In the genomic region with DNA sequence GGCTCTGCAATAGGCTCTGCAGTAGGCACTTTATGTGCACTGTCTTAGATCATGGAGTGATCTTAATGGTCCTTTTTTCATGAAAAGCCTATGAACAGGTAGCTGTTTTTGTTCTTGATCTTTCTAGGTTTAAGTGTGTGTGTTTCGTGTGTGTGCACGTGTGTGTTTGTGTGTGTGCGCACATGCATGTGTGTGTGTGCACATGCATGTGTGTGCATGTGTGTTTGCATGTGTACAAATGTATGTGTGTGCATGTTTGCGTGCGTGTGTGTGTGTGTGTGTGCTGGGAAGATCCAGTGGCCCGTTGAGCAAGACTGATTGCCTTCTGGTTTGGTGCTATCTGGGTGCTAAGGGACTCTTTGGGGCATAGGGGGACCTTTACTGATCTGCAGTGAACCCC, we compare ENCODE assay signal across 18 cellular contexts.
DNase-seq lines count a peak whose midpoint lies in the region; ATAC-seq, FAIRE-seq and TF ChIP-seq lines count a peak whose summit lies in the region.
"Had no signal": no experiment of that assay in that cellular context is flagged by ENCODE, and none has a peak within 500 bp of the region (broad histone marks: within the 10 kb centered on the region; RNA-seq: fewer than 3 reads in every experiment).

No MANE protein-coding gene starts in this region.

- no CpG with 5 or more reads among the region's 6 CpGs for WGBS in H9 (ENCODE audit: extremely low coverage, insufficient read length, low lambda C conversion rate)
- WGBS in trophoblast cell (ENCODE audit: extremely low coverage, insufficient coverage, insufficient read length): no CpG with 5 or more reads among the region's 6 CpGs
- 83 to 95% methylated on average over 6 of the region's 6 CpGs for WGBS in pancreas, 2 donors

- ATAC-seq in pancreas: no peak

- H2AFZ ChIP-seq in H9 (ENCODE audit: low read length): no peak overlapping the region
- H2AFZ ChIP-seq in trophoblast cell (ENCODE audit: insufficient read depth, low read length, poor library complexity): no peak overlapping the region

- H3K27ac ChIP-seq in H9 (ENCODE audit: insufficient read length, low read depth, low read length) (no peak overlapping the region), coronary artery (no peak overlapping the region), kidney (ENCODE audit: low read depth in 2 of 2, low read length in 2 of 2) (no peak overlapping the region), trophoblast cell (ENCODE audit: low read depth, low read length) (no peak overlapping the region), pancreas (no peak overlapping the region)

- no peak overlapping the region for H3K14ac ChIP-seq in H9 (ENCODE audit: insufficient read depth, low read length)
- no peak overlapping the region for H3K14ac ChIP-seq in trophoblast cell (ENCODE audit: low read length)

- H3T11ph ChIP-seq in H9 (ENCODE audit: low read length): no peak overlapping the region

- H3K27me3 ChIP-seq in H9 (ENCODE audit: insufficient read depth, low read length) (no peaks in the 10 kb centered on the region), trophoblast cell (ENCODE audit: insufficient read depth, low read length) (no peaks in the 10 kb centered on the region), pancreas (no peaks in the 10 kb centered on the region)

- H3K4ac ChIP-seq in H9 (ENCODE audit: low read depth, low read length) (no peak overlapping the region), trophoblast cell (ENCODE audit: low read depth, low read length) (no peak overlapping the region)

- FAIRE-seq in kidney (lab: Jason Lieb, UNC) (no peak), pancreas (lab: Jason Lieb, UNC) (no peak)
- FAIRE-seq: A204.1, G401.6, GM12891 had no signal

- H3K79me2 ChIP-seq in H9 (ENCODE audit: insufficient read depth, low read length) (no peaks in the 10 kb centered on the region), trophoblast cell (ENCODE audit: control insufficient read depth, insufficient read depth, low read length, poor library complexity) (no peaks in the 10 kb centered on the region)

- no peaks in the 10 kb centered on the region for H3K4me1 Mint-ChIP-seq in H9
- H3K4me1 Mint-ChIP-seq: B cell had no signal

- no peak overlapping the region for H3K56ac ChIP-seq in H9 (ENCODE audit: insufficient read length, low read depth, low read length)

- in situ Hi-C loops in G401 (cut with HindIII; ENCODE audit: low sequenced_read_pairs): no loop called here

- TF ChIP-seq CTCF in H9 (conservative IDR thresholded peaks at IDR 0.05): no peak
- no peak for TF ChIP-seq CTCF in coronary artery (IDR thresholded peaks at IDR 0.05)
- no peak for TF ChIP-seq CTCF in kidney (IDR thresholded peaks at IDR 0.05; ENCODE audit: borderline replicate concordance, extremely low read depth, insufficient read depth)
- no peak for TF ChIP-seq CTCF in pancreas (IDR thresholded peaks at IDR 0.05)

- H3K4me1 ChIP-seq in H9 (ENCODE audit: insufficient read depth, low read length) (no peaks in the 10 kb centered on the region), kidney (ENCODE audit: control insufficient read depth in 1 of 2, insufficient read depth in 1 of 2, low read depth in 1 of 2, low read length in 2 of 2) (no peaks in the 10 kb centered on the region), trophoblast cell (ENCODE audit: control insufficient read depth in 1 of 2, insufficient read depth in 2 of 2, low read length in 2 of 2) (no peaks in the 10 kb centered on the region), pancreas (no peaks in the 10 kb centered on the region)

- H3K36me3 Mint-ChIP-seq in H9 (ENCODE audit: insufficient read depth in 1 of 3, low read depth in 3 of 3): peaks cover 0 to 4% (median 3%) of the 10 kb centered on the region in 3 experiments; a peak in 3 of 7 replicates

- no peak overlapping the region for H2BK15ac ChIP-seq in H9 (ENCODE audit: low read depth, low read length)

- peaks cover 11 to 24% of the 10 kb centered on the region in 2 experiments for H3K9me3 Mint-ChIP-seq in H9

- H3K79me1 ChIP-seq in H9 (ENCODE audit: insufficient read depth, low read depth, low read length, poor library complexity, severe bottlenecking): no peaks in the 10 kb centered on the region
- no peaks in the 10 kb centered on the region for H3K79me1 ChIP-seq in trophoblast cell (ENCODE audit: low read length)

- intact Hi-C loops in kidney (cut with DNase I) (no loop called here), pancreas (cut with DNase I) (no loop called here)

- H3K9ac ChIP-seq in H9 (ENCODE audit: extremely low read depth, insufficient read length, low read length) (no peak overlapping the region), kidney (ENCODE audit: low read length in 2 of 2) (no peak overlapping the region), trophoblast cell (ENCODE audit: low read length) (no peak overlapping the region)

- H3K23ac ChIP-seq in H9 (ENCODE audit: insufficient read length, low read depth, low read length): no peak overlapping the region
- peak overlapping the region; percentile 56 for H3K23ac ChIP-seq in trophoblast cell (ENCODE audit: low read length)

- H3K18ac ChIP-seq in H9 (ENCODE audit: insufficient read length, low read depth, low read length) (no peak overlapping the region), trophoblast cell (ENCODE audit: low read length) (no peak overlapping the region)

- peak; percentile 5 for DNase-seq in H9
- peak; percentile 9 for DNase-seq in coronary artery (ENCODE audit: low spot score)
- peak; percentile 12 for DNase-seq in kidney
- no peak for DNase-seq in trophoblast cell
- DNase-seq in stimulated activated CD4-positive, alpha-beta T cell treated with anti-CD3 and anti-CD28 coated beads, Interleukin-4, amount 100 ng/mL, for 4 hours: no peak
- no peak for DNase-seq in pancreas
- DNase-seq in G401 (ENCODE audit: low spot score): no peak
- DNase-seq in HK-2 (ENCODE audit: unreplicated experiment): no peak
- DNase-seq: C1 segment of cervical spinal cord; CD4-positive, alpha-beta T cell; DMS79; GOT3; HCEC 1CT; IMR-90 had no signal

- no peak overlapping the region for H2BK12ac ChIP-seq in H9 (ENCODE audit: insufficient read length, low read depth, low read length)
- no peak overlapping the region for H2BK12ac ChIP-seq in trophoblast cell (ENCODE audit: low read length)

- H3K23me2 ChIP-seq in H9 (ENCODE audit: insufficient read length, low read depth, low read length, poor library complexity, severe bottlenecking): no peaks in the 10 kb centered on the region

- no peak overlapping the region for H2BK20ac ChIP-seq in H9 (ENCODE audit: low read depth, low read length, poor library complexity, severe bottlenecking)

- peaks cover 2% of the 10 kb centered on the region for H4K20me1 ChIP-seq in H9 (ENCODE audit: control insufficient read depth, insufficient read depth, insufficient read length)

- H2BK120ac ChIP-seq in H9 (ENCODE audit: low read depth, low read length, poor library complexity, severe bottlenecking) (no peak overlapping the region), trophoblast cell (ENCODE audit: insufficient read depth, low read length, poor library complexity) (no peak overlapping the region)

- H3K4me3 ChIP-seq in coronary artery (no peak overlapping the region), kidney (ENCODE audit: low read length in 2 of 2) (no peak overlapping the region), trophoblast cell (ENCODE audit: low read depth, low read length) (no peak overlapping the region), pancreas (no peak overlapping the region)

- H4K8ac ChIP-seq in H9 (replicated peaks; ENCODE audit: insufficient read length, low read depth, low read length): no peak overlapping the region
- no peak overlapping the region for H4K8ac ChIP-seq in trophoblast cell (ENCODE audit: low read depth, low read length)

- H4K12ac ChIP-seq in trophoblast cell (ENCODE audit: low read depth, low read length): no peak overlapping the region

- H3K4me2 ChIP-seq in H9 (ENCODE audit: insufficient read depth, insufficient read length, low read length) (no peak overlapping the region), trophoblast cell (ENCODE audit: low read length) (no peak overlapping the region)

- H4K91ac ChIP-seq in H9 (ENCODE audit: insufficient read length, low read depth, low read length) (no peak overlapping the region), trophoblast cell (ENCODE audit: low read depth, low read length) (no peak overlapping the region)

- H2AK5ac ChIP-seq in H9 (ENCODE audit: insufficient read length, low read length) (no peak overlapping the region), trophoblast cell (ENCODE audit: low read length) (no peak overlapping the region)

- H3K4me3 Mint-ChIP-seq in H9: no peak overlapping the region
- H3K4me3 Mint-ChIP-seq: B cell; CD4-positive, alpha-beta T cell had no signal

- H3K27ac Mint-ChIP-seq in H9: no peak overlapping the region
- H3K27ac Mint-ChIP-seq: B cell; CD4-positive, alpha-beta T cell had no signal

- H3K9me3 ChIP-seq in H9 (ENCODE audit: control insufficient read depth, low read depth, low read length): no peaks in the 10 kb centered on the region
- H3K9me3 ChIP-seq in kidney (ENCODE audit: control insufficient read depth in 1 of 2, low read length in 2 of 2): peaks cover 0 to 4% of the 10 kb centered on the region in 2 donors
- H3K9me3 ChIP-seq in trophoblast cell (ENCODE audit: insufficient read depth, low read depth, low read length): peaks cover 1% of the 10 kb centered on the region
- no peaks in the 10 kb centered on the region for H3K9me3 ChIP-seq in pancreas

- H2BK5ac ChIP-seq in H9 (ENCODE audit: insufficient read length, low read length) (no peak overlapping the region), trophoblast cell (ENCODE audit: low read depth, low read length, poor library complexity) (no peak overlapping the region)

- no peak overlapping the region for H4K5ac ChIP-seq in H9 (ENCODE audit: insufficient read length, low read depth, low read length)

- H3K36me3 ChIP-seq in kidney (ENCODE audit: control insufficient read depth in 1 of 2, insufficient read depth in 2 of 2, low read length in 2 of 2) (no peaks in the 10 kb centered on the region), trophoblast cell (ENCODE audit: control insufficient read depth in 1 of 2, insufficient read depth in 2 of 2, low read length in 2 of 2) (no peaks in the 10 kb centered on the region), pancreas (no peaks in the 10 kb centered on the region)

- H3K27me3 Mint-ChIP-seq in H9 (ENCODE audit: low read depth): peaks cover 19% of the 10 kb centered on the region
- H3K27me3 Mint-ChIP-seq: B cell; CD4-positive, alpha-beta T cell had no signal

Comparison
In these comparisons a context has a peak if more than half of its experiments do, and no peak if none do; other contexts are left out.
1. DNase-seq: peak in H9 (single experiment), coronary artery (single experiment) and kidney (single experiment); none in trophoblast cell (0 of 2), stimulated activated CD4-positive, alpha-beta T cell treated with anti-CD3 and anti-CD28 coated beads, Interleukin-4, amount 100 ng/mL, for 4 hours (0 of 2), pancreas (0 of 6), G401 (single experiment) and HK-2 (single experiment).